8 cellular contexts compared by ENCODE assay signal in the genomic region with DNA sequence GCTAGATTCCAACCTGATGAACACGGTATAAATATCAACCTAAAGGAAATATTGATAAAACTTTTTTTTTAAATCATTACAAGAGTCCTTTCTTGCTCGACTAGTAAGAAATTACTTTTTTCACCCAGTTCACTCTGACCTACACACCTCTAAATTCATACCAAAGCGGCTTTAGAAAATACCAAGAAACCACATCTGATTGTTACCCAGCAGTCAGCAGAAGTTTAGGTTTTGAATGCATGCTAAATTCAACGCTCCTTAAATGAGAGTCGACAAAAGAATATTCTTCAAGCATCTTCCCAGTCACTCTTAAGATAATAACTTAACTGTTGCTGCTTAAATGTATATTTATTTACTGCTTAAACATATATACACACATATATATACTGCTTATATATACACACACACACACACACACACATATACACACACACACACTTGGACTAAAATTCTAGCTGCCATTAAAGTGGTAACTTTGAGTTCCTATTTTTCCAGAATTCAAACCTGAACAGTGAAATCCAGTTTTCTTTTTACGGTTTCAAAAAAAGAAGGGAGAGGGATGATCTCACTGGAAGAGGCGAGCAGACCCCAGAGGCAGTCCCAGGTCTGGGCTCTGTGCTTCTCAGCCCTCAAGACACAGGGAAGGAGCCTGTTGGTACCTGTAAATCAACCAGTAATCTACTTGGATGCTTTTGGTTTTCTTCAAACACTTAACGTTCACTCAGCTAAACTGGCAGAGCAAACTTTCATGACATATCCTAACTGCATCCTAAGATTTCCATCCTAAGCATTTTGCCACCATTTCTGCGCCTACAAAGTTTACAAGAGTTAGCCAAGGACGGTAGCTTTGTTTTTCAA. TPM values are rescaled to one million over a fixed set of nuclear protein-coding genes. Genes with fewer than 3 reads are reported as not detected.
DNase-seq lines count a peak whose midpoint lies in the region; ATAC-seq and TF ChIP-seq lines count a peak whose summit lies in the region.

No MANE protein-coding gene starts in this region.

- H3K27ac ChIP-seq in tibial nerve: peak overlapping the region; percentile 70 to 98 (median 96)

- peaks cover 58% of the 10 kb centered on the region for H3K4me1 Mint-ChIP-seq in activated T-cell treated with anti-CD3 and anti-CD28 coated beads, Interleukin-2, amount 50 U/mL, for 24 hours (ENCODE audit: low read depth)

- peaks cover 41% of the 10 kb centered on the region for H3K36me3 Mint-ChIP-seq in activated T-cell treated with anti-CD3 and anti-CD28 coated beads, Interleukin-2, amount 50 U/mL, for 24 hours (ENCODE audit: low read depth)
- peaks cover 7 to 20% of the 10 kb centered on the region in 2 donors for H3K36me3 Mint-ChIP-seq in activated naive CD4-positive, alpha-beta T cell treated with anti-CD3 and anti-CD28 coated beads, Interleukin-2, amount 50 U/mL, for 72 hours

- peaks cover 0 to 70% (median 39%) of the 10 kb centered on the region in 4 donors for H3K4me1 ChIP-seq in tibial nerve

- WGBS in tibial nerve, 2 donors: 28 to 33% methylated on average over 10 of the region's 10 CpGs

- no peak for DNase-seq in activated T-cell treated with anti-CD3 and anti-CD28 coated beads, Interleukin-2, amount 50 U/mL, for 24 hours
- no peak for DNase-seq in activated T-cell treated with anti-CD3 and anti-CD28 coated beads, Interleukin-2, amount 50 U/mL, for 48 hours
- DNase-seq in activated naive CD4-positive, alpha-beta T cell treated with anti-CD3 and anti-CD28 coated beads, Interleukin-2, amount 50 U/mL, for 72 hours (ENCODE audit: low spot score in 2 of 2): no peak
- DNase-seq in kidney epithelial cell (ENCODE audit: low read depth) (no peak), tibial nerve (ENCODE audit: low spot score in 2 of 2) (no peak)

- no peaks in the 10 kb centered on the region for H3K27me3 Mint-ChIP-seq in activated T-cell treated with anti-CD3 and anti-CD28 coated beads, Interleukin-2, amount 50 U/mL, for 24 hours

- ATAC-seq in activated naive CD4-positive, alpha-beta T cell treated with anti-CD3 and anti-CD28 coated beads, Interleukin-2, amount 50 U/mL, for 72 hours: peak in 1 of 2 donors; percentile 4
- ATAC-seq in GM19395 (IDR thresholded peaks at IDR 0.05; ENCODE audit: unreplicated experiment) (no peak), HG02642 (IDR thresholded peaks at IDR 0.05; ENCODE audit: poor library complexity, unreplicated experiment) (no peak), GM18868 (IDR thresholded peaks at IDR 0.05; ENCODE audit: unreplicated experiment) (no peak)

- TF ChIP-seq EP300 in tibial nerve (IDR thresholded peaks at IDR 0.05): no peak

- no peaks in the 10 kb centered on the region for H3K9me3 Mint-ChIP-seq in activated T-cell treated with anti-CD3 and anti-CD28 coated beads, Interleukin-2, amount 50 U/mL, for 24 hours
- no peaks in the 10 kb centered on the region for H3K9me3 Mint-ChIP-seq in activated naive CD4-positive, alpha-beta T cell treated with anti-CD3 and anti-CD28 coated beads, Interleukin-2, amount 50 U/mL, for 72 hours

- no peak for TF ChIP-seq POLR2A in tibial nerve (IDR thresholded peaks at IDR 0.05)

- no peaks in the 10 kb centered on the region for H3K27me3 ChIP-seq in kidney epithelial cell (ENCODE audit: control insufficient read depth, insufficient read depth, low read length)
- H3K27me3 ChIP-seq in tibial nerve: no peaks in the 10 kb centered on the region

- H3K4me3 ChIP-seq in kidney epithelial cell (ENCODE audit: low read depth, low read length) (peak overlapping the region; percentile 87), tibial nerve (peak overlapping the region; percentile 52 to 99 (median 84))

- H3K36me3 ChIP-seq in kidney epithelial cell (ENCODE audit: control insufficient read depth, insufficient read depth, low read length) (no peaks in the 10 kb centered on the region), tibial nerve (no peaks in the 10 kb centered on the region)

- TF ChIP-seq CTCF in kidney epithelial cell (IDR thresholded peaks at IDR 0.05; ENCODE audit: insufficient read depth, low read length, poor library complexity, severe bottlenecking) (no peak), tibial nerve (IDR thresholded peaks at IDR 0.05) (no peak)

- peak overlapping the region; percentile 89 for H3K27ac Mint-ChIP-seq in activated T-cell treated with anti-CD3 and anti-CD28 coated beads, Interleukin-2, amount 50 U/mL, for 24 hours
- H3K27ac Mint-ChIP-seq in activated naive CD4-positive, alpha-beta T cell treated with anti-CD3 and anti-CD28 coated beads, Interleukin-2, amount 50 U/mL, for 72 hours: peak overlapping the region; percentile 98 to 100

- H3K4me3 Mint-ChIP-seq in activated T-cell treated with anti-CD3 and anti-CD28 coated beads, Interleukin-2, amount 50 U/mL, for 24 hours: peak overlapping the region; percentile 92

- no peaks in the 10 kb centered on the region for H3K9me3 ChIP-seq in tibial nerve

RNA-seq across cellular contexts. Expression of a gene that starts 1.7 kb away (rescaled TPM):
- 100 to 1,000 TPM; 122 to 137 TPM for total RNA-seq in activated naive CD4-positive, alpha-beta T cell treated with anti-CD3 and anti-CD28 coated beads, Interleukin-2, amount 50 U/mL, for 72 hours
- total RNA-seq in kidney epithelial cell (177 and 190 TPM in 2 replicates), tibial nerve (10 to 100 TPM; 49.8 to 68.9 (median 57.0) TPM)
